Comparison of ENCODE assay signal across 1 cellular context in genomic region chr11:64053699-64054098, GRCh38.
A peak's percentile ranks its signal among the peaks of the same experiment; 100 is the strongest.
TF ChIP-seq lines count a peak whose summit lies in the region.

No MANE protein-coding gene starts in this region.

TF ChIP-seq in WTC11, 78 proteins besides CTCF, POLR2A, EP300 and RAD21 (continued from another document):
- TF ChIP-seq ATF6 (CRISPR knock-in tag; IDR thresholded peaks at IDR 0.05) = no peak
- TF ChIP-seq MAX (CRISPR knock-in tag; IDR thresholded peaks at IDR 0.05) = no peak
- TF ChIP-seq USF1 (CRISPR knock-in tag; IDR thresholded peaks at IDR 0.05) = peak; percentile 77; the same call in 1 of the 2 replicates
- TF ChIP-seq ZMAT4 (CRISPR knock-in tag; IDR thresholded peaks at IDR 0.05) = no peak
- TF ChIP-seq ZNF671 (CRISPR knock-in tag; IDR thresholded peaks at IDR 0.05) = no peak
- TF ChIP-seq TCF7 (CRISPR knock-in tag; IDR thresholded peaks at IDR 0.05; ENCODE audit: low read depth) = no peak
- TF ChIP-seq USF2 (CRISPR knock-in tag; IDR thresholded peaks at IDR 0.05) = peak; percentile 82
- no peak for TF ChIP-seq ZNF263 (CRISPR knock-in tag; IDR thresholded peaks at IDR 0.05; ENCODE audit: low read depth)
- no peak for TF ChIP-seq ZNF532 (CRISPR knock-in tag; IDR thresholded peaks at IDR 0.05; ENCODE audit: borderline replicate concordance)
- peak; percentile 55; the same call in 1 of the 2 replicates for TF ChIP-seq FOXP1 (CRISPR knock-in tag; IDR thresholded peaks at IDR 0.05; ENCODE audit: borderline replicate concordance)
- TF ChIP-seq SMAD3 (CRISPR knock-in tag; IDR thresholded peaks at IDR 0.05; ENCODE audit: borderline replicate concordance) = no peak
